In the genomic region with DNA sequence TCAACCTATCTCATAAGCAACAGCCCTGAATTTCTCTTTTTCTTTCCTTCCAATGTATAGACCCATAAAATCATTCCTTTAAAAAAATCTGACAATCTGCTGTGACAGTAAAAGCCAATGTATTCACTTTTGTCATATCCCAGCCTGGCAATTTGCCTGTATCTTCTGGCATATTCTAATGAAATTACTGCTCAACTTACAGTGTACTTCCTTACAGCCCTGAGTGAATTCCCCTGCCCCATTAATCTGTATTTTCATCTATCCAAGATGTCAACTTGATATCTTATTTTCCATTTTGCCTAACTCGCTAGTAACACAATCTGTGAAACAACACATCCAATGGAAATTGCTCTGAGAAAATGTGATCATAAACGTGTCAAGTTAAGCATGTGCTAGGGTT, we compare ENCODE assay signal across 2 cellular contexts.
TF ChIP-seq lines count a peak whose summit lies in the region.

No MANE protein-coding gene starts in this region.

TF ChIP-seq in SK-N-SH, 30 proteins besides CTCF, POLR2A, EP300 and RAD21 (continued from another document):
- TF ChIP-seq, protein P1, sequence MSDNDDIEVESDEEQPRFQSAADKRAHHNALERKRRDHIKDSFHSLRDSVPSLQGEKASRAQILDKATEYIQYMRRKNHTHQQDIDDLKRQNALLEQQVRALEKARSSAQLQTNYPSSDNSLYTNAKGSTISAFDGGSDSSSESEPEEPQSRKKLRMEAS (IDR thresholded peaks at IDR 0.05; ENCODE audit: low read depth), result no peak
- TF ChIP-seq GABPA (IDR thresholded peaks at IDR 0.05; ENCODE audit: low read depth) (no peak), JUND (IDR thresholded peaks at IDR 0.05) (no peak), MXI1 (IDR thresholded peaks at IDR 0.05; ENCODE audit: low read depth, low read length) (no peak), SIN3A (IDR thresholded peaks at IDR 0.05; ENCODE audit: borderline replicate concordance, low read depth, low read length) (no peak), ELF1 (IDR thresholded peaks at IDR 0.05) (no peak), NFIC (IDR thresholded peaks at IDR 0.05; ENCODE audit: borderline replicate concordance) (no peak)
TF ChIP-seq in SK-N-SH: peak in this region for 1.

TF ChIP-seq in endothelial cell of umbilical vein, 7 proteins besides CTCF, POLR2A, EP300 and RAD21:
- TF ChIP-seq FOS (IDR thresholded peaks at IDR 0.05; ENCODE audit: borderline replicate concordance, insufficient read depth, low read length) (no peak), JUN (IDR thresholded peaks at IDR 0.05; ENCODE audit: borderline replicate concordance, insufficient read depth, insufficient read length, low read depth) (no peak), MYC (IDR thresholded peaks at IDR 0.05; ENCODE audit: low read depth, low read length) (no peak), GATA2 (IDR thresholded peaks at IDR 0.05; ENCODE audit: insufficient read depth, insufficient read length, low read depth, low read length) (no peak), POLR2AphosphoS5 (IDR thresholded peaks at IDR 0.05; ENCODE audit: insufficient read depth, low read depth, low read length) (no peak)
- TF ChIP-seq, protein P1 (IDR thresholded peaks at IDR 0.05; ENCODE audit: insufficient read depth, insufficient read length), result no peak
